In the genomic region with DNA sequence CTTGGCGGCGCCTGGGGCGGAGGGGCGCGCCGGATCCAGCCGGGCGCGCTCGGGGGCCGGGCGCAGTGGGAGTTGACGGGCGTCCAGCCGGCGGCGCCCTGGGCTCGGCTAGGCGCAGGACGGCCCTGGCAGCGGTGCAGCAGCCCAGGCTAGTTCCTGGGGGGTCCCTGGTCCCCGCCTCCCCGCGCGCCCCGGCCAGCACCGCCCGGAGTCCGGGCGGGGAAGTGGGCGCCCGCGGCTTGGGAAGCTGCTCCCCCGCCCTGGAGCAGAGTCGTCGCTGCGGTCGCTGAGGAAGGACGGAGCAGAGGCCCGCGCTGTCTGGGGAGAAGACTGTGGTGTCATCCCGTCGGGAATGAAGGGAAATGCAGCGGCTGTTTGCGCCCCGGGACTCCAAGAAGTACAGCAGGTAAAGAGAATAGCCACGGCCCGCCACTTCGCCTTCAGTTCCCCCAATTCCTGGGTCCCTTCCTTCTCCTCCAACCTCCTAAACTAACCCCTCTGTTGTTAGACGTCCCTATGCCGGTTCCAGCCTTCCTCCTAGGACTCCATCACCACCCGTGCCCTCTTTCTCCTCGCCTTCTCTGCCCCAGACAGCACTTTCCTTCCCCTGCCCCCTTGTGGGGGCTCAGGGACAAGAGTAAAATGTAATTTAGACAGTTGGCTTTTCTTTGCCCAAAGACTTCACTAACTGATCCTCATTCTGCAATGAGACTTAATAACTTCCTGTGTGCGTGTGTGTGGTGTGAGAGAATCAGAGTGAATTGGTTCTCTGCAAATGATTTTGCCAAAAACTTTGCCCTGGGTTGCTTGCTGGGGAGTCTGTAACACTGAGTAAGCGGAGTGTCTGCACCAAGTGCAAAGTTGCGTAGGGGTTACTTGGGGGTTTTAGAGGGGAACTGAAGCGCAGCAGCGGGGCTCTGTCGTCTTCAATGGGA, we compare ENCODE assay signal across 10 cellular contexts. TPM values are rescaled to one million over a fixed set of nuclear protein-coding genes. Genes with fewer than 3 reads are reported as not detected.
A peak's percentile ranks its signal among the peaks of the same experiment; 100 is the strongest.
DNase-seq lines count a peak whose midpoint lies in the region; ATAC-seq, FAIRE-seq and TF ChIP-seq lines count a peak whose summit lies in the region.
"Had no signal": no experiment of that assay in that cellular context is flagged by ENCODE, and none has a peak within 500 bp of the region (broad histone marks: within the 10 kb centered on the region; RNA-seq: fewer than 3 reads in every experiment).

No MANE protein-coding gene starts in this region.

- peak; percentile 19 to 31 for TF ChIP-seq RAD21 in H1 (IDR thresholded peaks at IDR 0.05 in 1 of 2, conservative IDR thresholded peaks at IDR 0.05 in 1 of 2; ENCODE audit: low read depth in 2 of 2, low read length in 2 of 2)

- WGBS in H1 (ENCODE audit: extremely low coverage in 1 of 2, insufficient coverage in 1 of 2, insufficient read length in 1 of 2, insufficient replicate concordance in 2 of 2, low coverage in 1 of 2, low lambda C conversion rate in 2 of 2, missing lambda C conversion rate in 1 of 2), 2 experiments: 19% methylated on average over 14 of the region's 59 CpGs; no CpG with 5 or more reads in 1 of the 2 experiments
- no CpG with 5 or more reads among the region's 59 CpGs for WGBS in mesendoderm (ENCODE audit: extremely low coverage, insufficient coverage, low lambda C conversion rate)
- WGBS in aorta, 2 donors: 3 to 6% methylated on average over 40 to 59 of the region's 59 CpGs

- H3K23me2 ChIP-seq in H1 (ENCODE audit: low read depth, low read length): peaks cover 14% of the 10 kb centered on the region

- H4K8ac ChIP-seq in H1 (ENCODE audit: extremely low read depth, insufficient read depth, low read length) (peak overlapping the region; percentile 54; the same call in 1 of the 2 replicates), mesendoderm (ENCODE audit: low read depth, low read length) (no peak overlapping the region)

- peak overlapping the region; percentile 61 to 85 for H3K4me2 ChIP-seq in H1 (ENCODE audit: insufficient read depth in 1 of 2, low read depth in 2 of 2, low read length in 2 of 2)
- peak overlapping the region; percentile 77 for H3K4me2 ChIP-seq in mesendoderm (ENCODE audit: low read length)

- H3K9me3 ChIP-seq in H1 (ENCODE audit: insufficient read depth in 2 of 2, low read depth in 1 of 2, low read length in 1 of 2) (no peaks in the 10 kb centered on the region), aorta (ENCODE audit: control insufficient read depth, low read length) (no peaks in the 10 kb centered on the region), Peyer's patch (no peaks in the 10 kb centered on the region)

- H3K79me1 ChIP-seq in H1 (ENCODE audit: low read depth, low read length) (no peaks in the 10 kb centered on the region), mesendoderm (ENCODE audit: low read length) (no peaks in the 10 kb centered on the region)

- no peak overlapping the region for H3K18ac ChIP-seq in H1 (ENCODE audit: extremely low read depth, low read length)
- peak overlapping the region; percentile 42 for H3K18ac ChIP-seq in mesendoderm (ENCODE audit: low read length)

- H3K27ac ChIP-seq in H1 (ENCODE audit: low read depth, low read length) (no peak overlapping the region), mesendoderm (ENCODE audit: low read depth, low read length) (peak overlapping the region; percentile 49), aorta (ENCODE audit: low read depth in 1 of 2, low read length in 2 of 2) (no peak overlapping the region), Peyer's patch (no peak overlapping the region)

- no peak overlapping the region for H3K14ac ChIP-seq in H1 (ENCODE audit: insufficient read length)

- H3K9ac ChIP-seq in H1 (replicated peaks in 1 of 4; ENCODE audit: extremely low read depth in 1 of 4, low read depth in 3 of 4, low read length in 3 of 4) (0 out of 7 replicates have a peak overlapping the region, but pooled peaks of 1 of the 4 experiments have one; percentile 13), mesendoderm (ENCODE audit: low read length) (peak overlapping the region; percentile 83)

- H2BK5ac ChIP-seq in H1 (ENCODE audit: low read depth, low read length) (no peak overlapping the region), mesendoderm (ENCODE audit: low read length) (no peak overlapping the region)

- H3K23ac ChIP-seq in H1 (ENCODE audit: insufficient read length): no peak overlapping the region
- H3K23ac ChIP-seq in mesendoderm (ENCODE audit: low read length): no peak overlapping the region

- TF ChIP-seq POLR2A in H1 (IDR thresholded peaks at IDR 0.05; ENCODE audit: control extremely low read depth in 1 of 2, low read depth in 2 of 2, low read length in 2 of 2) (no peak), Peyer's patch (IDR thresholded peaks at IDR 0.05) (no peak)

- H4K91ac ChIP-seq in H1 (replicated peaks; ENCODE audit: insufficient read length, low read length): no peak overlapping the region

- no peaks in the 10 kb centered on the region for H3K79me2 ChIP-seq in H1 (ENCODE audit: control insufficient read depth in 1 of 2, insufficient read depth in 2 of 2, low read length in 2 of 2)
- no peaks in the 10 kb centered on the region for H3K79me2 ChIP-seq in mesendoderm (ENCODE audit: control insufficient read depth, insufficient read depth, low read length)

- H3K4ac ChIP-seq in H1 (replicated peaks; ENCODE audit: insufficient read length, low read depth, low read length): no peak overlapping the region
- no peak overlapping the region for H3K4ac ChIP-seq in mesendoderm (ENCODE audit: low read depth, low read length)

- peak overlapping the region; percentile 59 to 93 (median 76) for H3K4me3 ChIP-seq in H1 (ENCODE audit: extremely low read depth in 1 of 4, insufficient read depth in 2 of 4, low read depth in 3 of 4, low read length in 4 of 4)
- H3K4me3 ChIP-seq in mesendoderm (ENCODE audit: low read length): peak overlapping the region; percentile 60
- H3K4me3 ChIP-seq in aorta (ENCODE audit: low read length in 2 of 2): peak overlapping the region in 1 of 2 donors; percentile 58
- peak overlapping the region in 2 of 4 donors; percentile 8 to 28 for H3K4me3 ChIP-seq in Peyer's patch

- H4K5ac ChIP-seq in H1 (ENCODE audit: insufficient read length, low read depth, low read length) (no peak overlapping the region), mesendoderm (ENCODE audit: low read length) (no peak overlapping the region)

- peaks cover 3 to 17% (median 9%) of the 10 kb centered on the region in 4 experiments for H3K27me3 ChIP-seq in H1 (replicated peaks in 1 of 4; ENCODE audit: control insufficient read depth in 3 of 4, extremely low read depth in 1 of 4, insufficient read depth in 3 of 4, low read length in 3 of 4)
- no peaks in the 10 kb centered on the region for H3K27me3 ChIP-seq in mesendoderm (ENCODE audit: insufficient read depth, low read length, poor library complexity)
- no peaks in the 10 kb centered on the region for H3K27me3 ChIP-seq in aorta (ENCODE audit: control insufficient read depth in 1 of 2, insufficient read depth in 2 of 2, low read length in 1 of 2)
- peaks cover 0 to 4% of the 10 kb centered on the region in 2 donors for H3K27me3 ChIP-seq in Peyer's patch

- peak; percentile 12 to 42 (median 26); a peak in 3 of 4 replicates for TF ChIP-seq CTCF in H1 (IDR thresholded peaks at IDR 0.05; ENCODE audit: control extremely low read depth in 1 of 3, insufficient read depth in 1 of 3, low read depth in 1 of 3, low read length in 3 of 3)
- TF ChIP-seq CTCF in Peyer's patch (IDR thresholded peaks at IDR 0.05): no peak

- POLR2A ChIA-PET in H1 (lab: Charles Lee; ENCODE audit: partially characterized antibody): no interaction called here

- intact Hi-C loops in Right ventricle myocardium inferior (cut with DNase I) (no loop called here), cardiac septum (cut with DNase I) (no loop called here), aorta (cut with DNase I) (loop anchor here in 1 of 2 donors (10.0 kb wide), 1 partner anchor 154 kb away; no protein-coding TSS in a partner anchor)

- no peak for TF ChIP-seq EP300 in H1 (IDR thresholded peaks at IDR 0.05; ENCODE audit: borderline replicate concordance in 1 of 2, low read depth in 2 of 2, low read length in 2 of 2)

- H3K4me1 ChIP-seq in H1 (replicated peaks in 1 of 4; ENCODE audit: control insufficient read depth in 3 of 4, insufficient read depth in 4 of 4, low read length in 3 of 4) (no peaks in the 10 kb centered on the region), mesendoderm (ENCODE audit: control insufficient read depth, low read depth, low read length) (no peaks in the 10 kb centered on the region), aorta (ENCODE audit: control insufficient read depth in 1 of 2, insufficient read depth in 2 of 2, low read length in 2 of 2) (no peaks in the 10 kb centered on the region), Peyer's patch (no peaks in the 10 kb centered on the region)

- H2BK12ac ChIP-seq in H1 (ENCODE audit: low read depth, low read length): no peak overlapping the region

- H2BK120ac ChIP-seq in H1 (replicated peaks; ENCODE audit: low read depth, low read length) (no peak overlapping the region), mesendoderm (ENCODE audit: low read depth, low read length) (no peak overlapping the region)

- H4K20me1 ChIP-seq in H1 (replicated peaks in 1 of 2; ENCODE audit: control insufficient read depth in 1 of 2, insufficient read depth in 2 of 2, low read length in 2 of 2): no peaks in the 10 kb centered on the region

- H2BK15ac ChIP-seq in H1 (ENCODE audit: low read length) (no peak overlapping the region), mesendoderm (replicated peaks; ENCODE audit: low read depth) (no peak overlapping the region)

- FAIRE-seq in H1 (lab: Jason Lieb, UNC): no peak

- CTCF ChIA-PET in H1 (lab: Charles Lee; ENCODE audit: partially characterized antibody): no interaction called here

- H2AK5ac ChIP-seq in H1 (ENCODE audit: low read depth, low read length) (no peak overlapping the region), mesendoderm (ENCODE audit: low read length) (no peak overlapping the region)

- no peak overlapping the region for H2BK20ac ChIP-seq in H1 (ENCODE audit: low read length)

- H3K56ac ChIP-seq in H1 (replicated peaks; ENCODE audit: insufficient read length, low read depth, low read length) (no peak overlapping the region), mesendoderm (ENCODE audit: low read length) (peak overlapping the region; percentile 89)

- DNase-seq in Right ventricle myocardium inferior (ENCODE audit: missing footprints) (no peak), cardiac septum (ENCODE audit: low spot score) (no peak), H1 (ENCODE audit: low read depth in 1 of 2, low spot score in 2 of 2) (peak in 1 of 2 experiments; percentile 68), mesendoderm (peak; percentile 78), aorta (peak in 1 of 2 donors; percentile 75), Peyer's patch (no peak), cortex of kidney (lab: John Stamatoyannopoulos, UW) (no peak)

- H2AFZ ChIP-seq in H1 (ENCODE audit: low read length): peak overlapping the region; percentile 96

- H3K36me3 ChIP-seq in H1 (ENCODE audit: control insufficient read depth in 2 of 4, insufficient read depth in 4 of 4, low read length in 3 of 4) (no peaks in the 10 kb centered on the region), mesendoderm (ENCODE audit: control insufficient read depth, insufficient read depth, low read length) (no peaks in the 10 kb centered on the region), aorta (ENCODE audit: control insufficient read depth in 1 of 2, insufficient read depth in 2 of 2, low read length in 1 of 2) (no peaks in the 10 kb centered on the region), Peyer's patch (no peaks in the 10 kb centered on the region)

- peak; percentile 26 for ATAC-seq in Right ventricle myocardium inferior
- peak; percentile 54 for ATAC-seq in aorta (ENCODE audit: low FRiP score)
- ATAC-seq in HG02610 (IDR thresholded peaks at IDR 0.05; ENCODE audit: unreplicated experiment): no peak

RNA-seq across cellular contexts. Expression of gene SGCG, which starts 20.3 kb away (rescaled TPM):
- total RNA-seq in Right ventricle myocardium inferior: 80.5 TPM
- 81.7 TPM for total RNA-seq in cardiac septum
- total RNA-seq in H1 (2021; fragmentation: NEBNext Ultra II Directional; extraction: Animal tissue kit (Norgen Biotek cat#: 25700)): not detected in 2 replicates
- 0.05 and 0.11 TPM in 2 replicates for polyA plus RNA-seq in H1 (2011; rRNA removed)
- 0.23 TPM for polyA plus RNA-seq in H1 (2011; cell fraction: cytosol; rRNA removed)
- not detected for polyA plus RNA-seq in H1 (2011; cell fraction: nucleus; rRNA removed)
- polyA plus RNA-seq in H1 (2012, experiment 1 of 2): 0.17 to 0.29 TPM (median 0.18 TPM) in 4 replicates
- polyA plus RNA-seq in H1 (2012, experiment 2 of 2): not detected
- polyA plus RNA-seq in H1 (2013, experiment 1 of 2): 0.12 TPM
- 0.06 TPM for polyA plus RNA-seq in H1 (2013, experiment 2 of 2)
- polyA minus RNA-seq in H1 (2011; rRNA and poly(A)+ RNA removed): 0.10 TPM in 1 of 2 replicates, not detected in the other
- not detected for polyA minus RNA-seq in H1 (2011; cell fraction: cytosol; rRNA and poly(A)+ RNA removed)
- not detected for polyA minus RNA-seq in H1 (2011; cell fraction: nucleus; rRNA and poly(A)+ RNA removed)
- polyA plus RNA-seq in mesendoderm (2013, experiment 1 of 2): 1.0 TPM
- polyA plus RNA-seq in mesendoderm (2013, experiment 2 of 2): 1.1 TPM
- 1 to 10 TPM; 2.6 to 3.6 TPM for total RNA-seq in aorta
- polyA plus RNA-seq in aorta: 1 to 10 TPM; 1.4 to 4.3 TPM
- 1 to 10 TPM in 1 of 4 donors, not detected in 3; 2.5 TPM for total RNA-seq in Peyer's patch
- total RNA-seq: activated T-helper 2 cell treated with anti-CD3 and anti-CD28 coated beads, Interferon-gamma antibody, Interleukin-2, Interleukin-4, amounts not matched to agents 10 μg/mL and 5 μg/mL and 100 μg/mL, durations not matched to agents 14 hours and 24 hours and 36 hours; RPMI7951 had no signal

Comparison
In these comparisons a context has a peak if more than half of its experiments do, and no peak if none do; other contexts are left out.
1. CTCF ChIP-seq: peak in H1 (3 of 3); none in Peyer's patch (0 of 6).
2. RNA of gene SGCG, which starts 20.3 kb away (total RNA-seq): 81.7 TPM in cardiac septum (single experiment) and 80.5 TPM in Right ventricle myocardium inferior (single experiment); 2.6 to 3.6 TPM in aorta, 2.5 TPM in Peyer's patch and not detected in H1; every median in the first group is over 10 times any median in the second.